ENCODE assay signal across 5 cellular contexts in the genomic region with DNA sequence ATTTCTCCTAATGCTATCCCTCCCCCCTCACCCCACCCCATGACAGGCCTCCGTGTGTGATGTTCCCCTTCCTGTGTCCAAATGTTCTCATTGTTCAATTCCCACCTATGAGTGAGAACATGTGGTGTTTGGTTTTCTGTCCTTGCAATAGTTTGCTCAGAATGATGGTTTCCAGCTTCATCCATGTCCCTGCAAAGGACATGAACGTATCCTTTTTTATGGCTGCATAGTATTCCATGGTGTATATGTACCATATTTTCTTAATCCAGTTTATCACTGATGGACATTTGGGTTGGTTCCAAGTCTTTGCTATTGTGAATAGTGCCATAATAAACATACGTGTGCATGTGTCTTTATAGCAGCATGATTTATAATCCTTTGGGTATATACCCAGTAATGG. TPM values are rescaled to one million over a fixed set of nuclear protein-coding genes. Genes with fewer than 3 reads are reported as not detected.
"Had no signal": no experiment of that assay in that cellular context is flagged by ENCODE, and none has a peak within 500 bp of the region (broad histone marks: within the 10 kb centered on the region; RNA-seq: fewer than 3 reads in every experiment).

No MANE protein-coding gene starts in this region.

RNA-seq across cellular contexts. Expression of a gene that starts 39.2 kb away (rescaled TPM):
- total RNA-seq: kidney epithelial cell, lung microvascular endothelial cell, mammary epithelial cell, mesothelial cell of epicardium, myocyte had no signal
